ENCODE assay signal across 2 cellular contexts in genomic region chr7:90262438-90262837, GRCh38.
TF ChIP-seq lines count a peak whose summit lies in the region.

No MANE protein-coding gene starts in this region.

TF ChIP-seq in HCT116, 20 proteins besides CTCF, POLR2A, EP300 and RAD21:
- no peak for TF ChIP-seq SP1 (IDR thresholded peaks at IDR 0.05; ENCODE audit: low read depth)
- no peak for TF ChIP-seq REST (IDR thresholded peaks at IDR 0.05; ENCODE audit: low read depth)
- no peak for TF ChIP-seq SRF (IDR thresholded peaks at IDR 0.05; ENCODE audit: low read depth)
- TF ChIP-seq FOSL1 (IDR thresholded peaks at IDR 0.05; ENCODE audit: low read depth): no peak
- TF ChIP-seq TCF7L2 (IDR thresholded peaks at IDR 0.05; ENCODE audit: borderline replicate concordance, extremely low read depth, insufficient read depth, insufficient read length): no peak
- TF ChIP-seq ATF3 (IDR thresholded peaks at IDR 0.05): no peak
- TF ChIP-seq EZH2 (IDR thresholded peaks at IDR 0.05): no peak
- TF ChIP-seq SIN3A (IDR thresholded peaks at IDR 0.05; ENCODE audit: low read depth): no peak
- no peak for TF ChIP-seq MAX (IDR thresholded peaks at IDR 0.05)
- no peak for TF ChIP-seq POLR2AphosphoS5 (IDR thresholded peaks at IDR 0.05; ENCODE audit: low read depth, low read length)
- no peak for TF ChIP-seq ZBTB33 (IDR thresholded peaks at IDR 0.05; ENCODE audit: extremely low read depth, insufficient replicate concordance, low read length)
TF ChIP-seq in HCT116: peak in this region for 0.

TF ChIP-seq in K562, 482 proteins besides CTCF, POLR2A, EP300 and RAD21:
- TF ChIP-seq SMC3 (conservative IDR thresholded peaks at IDR 0.05; ENCODE audit: insufficient read depth, low read depth, low read length): 0 out of 2 replicates have a peak, but pooled peaks have one; percentile 16
- peak; percentile 76; the same call in 1 of the 2 replicates for TF ChIP-seq ARID3A (IDR thresholded peaks at IDR 0.05; ENCODE audit: borderline replicate concordance, low read depth, low read length)
- no peak for TF ChIP-seq NFIX (CRISPR knock-in tag; IDR thresholded peaks at IDR 0.05; ENCODE audit: low read depth)
- TF ChIP-seq EP400 (IDR thresholded peaks at IDR 0.05): no peak
- no peak for TF ChIP-seq CHD7 (IDR thresholded peaks at IDR 0.05; ENCODE audit: low read depth, low read length)
- no peak for TF ChIP-seq ZC3H11A (IDR thresholded peaks at IDR 0.05; ENCODE audit: low read depth, low read length)
